In the genomic region with DNA sequence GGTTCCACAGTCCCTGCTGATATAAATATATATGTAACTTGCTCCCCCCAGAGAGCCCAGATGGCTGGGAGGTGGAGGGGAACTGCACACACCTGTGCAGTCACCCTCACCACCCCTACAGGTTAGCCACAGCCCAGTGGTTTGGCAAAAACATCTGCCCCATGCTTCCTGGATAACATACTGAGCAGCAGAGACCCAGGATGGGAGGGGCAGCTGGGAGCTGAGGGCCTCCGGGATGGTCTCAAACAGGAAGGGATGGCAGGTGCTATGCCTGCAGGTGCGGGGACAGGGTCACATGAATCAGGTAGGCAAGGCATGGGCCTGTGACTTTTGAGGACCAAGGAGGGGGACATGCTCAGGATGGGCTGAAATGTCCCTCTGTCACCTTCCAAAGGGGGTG, we compare ENCODE assay signal across 16 cellular contexts.
DNase-seq lines count a peak whose midpoint lies in the region; ATAC-seq, FAIRE-seq and TF ChIP-seq lines count a peak whose summit lies in the region.
"Had no signal": no experiment of that assay in that cellular context is flagged by ENCODE, and none has a peak within 500 bp of the region (broad histone marks: within the 10 kb centered on the region; RNA-seq: fewer than 3 reads in every experiment).

No MANE protein-coding gene starts in this region.

- no peak overlapping the region for H4K8ac ChIP-seq in H1 (ENCODE audit: extremely low read depth, insufficient read depth, low read length)

- no peak for TF ChIP-seq RAD21 in H1 (IDR thresholded peaks at IDR 0.05 in 1 of 2, conservative IDR thresholded peaks at IDR 0.05 in 1 of 2; ENCODE audit: low read depth in 2 of 2, low read length in 2 of 2)

- no peak overlapping the region for H2AFZ ChIP-seq in KMS-11 (ENCODE audit: low read depth)
- H2AFZ ChIP-seq in H1 (ENCODE audit: low read length): no peak overlapping the region

- H3K27me3 Mint-ChIP-seq in CD14-positive monocyte (ENCODE audit: low read depth in 3 of 3) (peaks cover 0 to 5% (median 3%) of the 10 kb centered on the region in 3 donors), endothelial cell (ENCODE audit: unreplicated experiment) (peaks cover 2% of the 10 kb centered on the region)
- H3K27me3 Mint-ChIP-seq: activated naive CD4-positive, alpha-beta T cell treated with anti-CD3 and anti-CD28 coated beads, Interleukin-2, amount 50 U/mL, for 24 hours had no signal

- H4K5ac ChIP-seq in H1 (ENCODE audit: insufficient read length, low read depth, low read length): no peak overlapping the region

- no peaks in the 10 kb centered on the region for H3K36me3 Mint-ChIP-seq in CD14-positive monocyte
- no peaks in the 10 kb centered on the region for H3K36me3 Mint-ChIP-seq in endothelial cell (ENCODE audit: low read depth, unreplicated experiment)
- H3K36me3 Mint-ChIP-seq: activated naive CD4-positive, alpha-beta T cell treated with anti-CD3 and anti-CD28 coated beads, Interleukin-2, amount 50 U/mL, for 24 hours; CD8-positive, alpha-beta T cell had no signal

- no peak overlapping the region for H2AK5ac ChIP-seq in H1 (ENCODE audit: low read depth, low read length)

- peak overlapping the region; percentile 36; the same call in 1 of the 2 replicates for H3K27ac ChIP-seq in KMS-11
- no peak overlapping the region for H3K27ac ChIP-seq in H1 (ENCODE audit: low read depth, low read length)

- intact Hi-C loops in CD14-positive monocyte (cut with micrococcal nuclease): no loop called here

- H3K56ac ChIP-seq in H1 (replicated peaks; ENCODE audit: insufficient read length, low read depth, low read length): no peak overlapping the region

- H3K9me3 ChIP-seq in H1 (ENCODE audit: insufficient read depth in 2 of 2, low read depth in 1 of 2, low read length in 1 of 2): no peaks in the 10 kb centered on the region
- H3K9me3 ChIP-seq: SK-N-SH had no signal

- no peak overlapping the region for H3K27ac Mint-ChIP-seq in CD14-positive monocyte
- no peak overlapping the region for H3K27ac Mint-ChIP-seq in endothelial cell (ENCODE audit: unreplicated experiment)
- H3K27ac Mint-ChIP-seq: activated naive CD4-positive, alpha-beta T cell treated with anti-CD3 and anti-CD28 coated beads, Interleukin-2, amount 50 U/mL, for 24 hours; CD8-positive, alpha-beta T cell had no signal

- H3K36me3 ChIP-seq in KMS-11 (ENCODE audit: insufficient read depth) (no peaks in the 10 kb centered on the region), H1 (ENCODE audit: control insufficient read depth in 2 of 4, insufficient read depth in 4 of 4, low read length in 3 of 4) (no peaks in the 10 kb centered on the region)

- DNase-seq in CD14-positive monocyte (ENCODE audit: low spot score) (peak; percentile 40), H1 (ENCODE audit: low read depth in 1 of 2, low spot score in 2 of 2) (no peak), endothelial cell (ENCODE audit: low spot score) (no peak)
- no peak for DNase-seq in stimulated activated CD4-positive, alpha-beta T cell treated with anti-CD3 and anti-CD28 coated beads, Interleukin-2, amount 100 ng/mL, for 24 hours
- DNase-seq in stimulated activated CD4-positive, alpha-beta T cell treated with anti-CD3 and anti-CD28 coated beads, Interleukin-12 subunit alpha, Interleukin-12 subunit beta, amount 100 ng/mL, for 4 hours: no peak
- DNase-seq: activated CD4-positive, alpha-beta T cell treated with anti-CD3 and anti-CD28 coated beads for 48 hours; CD8-positive, alpha-beta T cell; islet precursor cell; NCI-H446 treated with DMSO at 0.1 percent for 48 hours; SK-N-SH had no signal

- peaks cover 27% of the 10 kb centered on the region for H3K4me1 ChIP-seq in KMS-11 (ENCODE audit: low read depth, poor library complexity, severe bottlenecking)
- peaks cover 0 to 6% (median 2%) of the 10 kb centered on the region in 4 experiments; a peak in 3 of 7 replicates for H3K4me1 ChIP-seq in H1 (replicated peaks in 1 of 4; ENCODE audit: control insufficient read depth in 3 of 4, insufficient read depth in 4 of 4, low read length in 3 of 4)

- no peak overlapping the region for H2BK20ac ChIP-seq in H1 (ENCODE audit: low read length)

- TF ChIP-seq POLR2A in H1 (IDR thresholded peaks at IDR 0.05; ENCODE audit: control extremely low read depth in 1 of 2, low read depth in 2 of 2, low read length in 2 of 2): no peak

- H3K4me1 Mint-ChIP-seq in CD14-positive monocyte (peaks cover 17% of the 10 kb centered on the region), endothelial cell (ENCODE audit: unreplicated experiment) (peaks cover 4% of the 10 kb centered on the region)
- H3K4me1 Mint-ChIP-seq: activated naive CD4-positive, alpha-beta T cell treated with anti-CD3 and anti-CD28 coated beads, Interleukin-2, amount 50 U/mL, for 24 hours had no signal

- H3K4me3 Mint-ChIP-seq in CD14-positive monocyte: no peak overlapping the region
- H3K4me3 Mint-ChIP-seq in endothelial cell (ENCODE audit: unreplicated experiment): no peak overlapping the region
- H3K4me3 Mint-ChIP-seq: activated naive CD4-positive, alpha-beta T cell treated with anti-CD3 and anti-CD28 coated beads, Interleukin-2, amount 50 U/mL, for 24 hours; CD8-positive, alpha-beta T cell had no signal

- H3K27me3 ChIP-seq in KMS-11 (ENCODE audit: insufficient read depth, low read depth) (no peaks in the 10 kb centered on the region), H1 (replicated peaks in 1 of 4; ENCODE audit: control insufficient read depth in 3 of 4, extremely low read depth in 1 of 4, insufficient read depth in 3 of 4, low read length in 3 of 4) (no peaks in the 10 kb centered on the region)

- CTCF ChIA-PET in H1 (lab: Charles Lee; ENCODE audit: partially characterized antibody): interaction anchor here (0.8 to 1.6 kb wide), 5 partner anchors 11 to 132 kb away, joined by 3 to 8 read pairs (median 3); no protein-coding TSS in a partner anchor

- no peak overlapping the region for H2BK15ac ChIP-seq in H1 (ENCODE audit: low read length)

- no peak overlapping the region for H3K9ac ChIP-seq in KMS-11
- H3K9ac ChIP-seq in H1 (replicated peaks in 1 of 4; ENCODE audit: extremely low read depth in 1 of 4, low read depth in 3 of 4, low read length in 3 of 4): no peak overlapping the region
- H3K9ac ChIP-seq: SK-N-SH had no signal

- H3K4me2 ChIP-seq in KMS-11: peak overlapping the region; percentile 60; the same call in 1 of the 2 replicates
- no peak overlapping the region for H3K4me2 ChIP-seq in H1 (ENCODE audit: insufficient read depth in 1 of 2, low read depth in 2 of 2, low read length in 2 of 2)
- H3K4me2 ChIP-seq: SK-N-SH had no signal

- no peak overlapping the region for H2BK5ac ChIP-seq in H1 (ENCODE audit: low read depth, low read length)

- no peak overlapping the region for H3K4me3 ChIP-seq in KMS-11 (IDR thresholded peaks at IDR 0.05; ENCODE audit: insufficient read depth, low read depth, low read length)
- no peak overlapping the region for H3K4me3 ChIP-seq in H1 (ENCODE audit: extremely low read depth in 1 of 4, insufficient read depth in 2 of 4, low read depth in 3 of 4, low read length in 4 of 4)
- H3K4me3 ChIP-seq: coronary artery, K562 had no signal

- no peak overlapping the region for H3K18ac ChIP-seq in H1 (ENCODE audit: extremely low read depth, low read length)

- POLR2A ChIA-PET in H1 (lab: Charles Lee; ENCODE audit: partially characterized antibody): interaction anchor here (0.6 kb wide), 1 partner anchor 64 kb away, joined by 7 read pairs; no protein-coding TSS in a partner anchor

- no peak for FAIRE-seq in H1 (lab: Jason Lieb, UNC)
- FAIRE-seq: K562 had no signal

- no peak overlapping the region for H4K91ac ChIP-seq in H1 (replicated peaks; ENCODE audit: insufficient read length, low read length)

- peaks cover 1% of the 10 kb centered on the region; the same call in 1 of the 2 replicates for H3K23me2 ChIP-seq in H1 (ENCODE audit: low read depth, low read length)

- no peaks in the 10 kb centered on the region for H3K79me1 ChIP-seq in H1 (ENCODE audit: low read depth, low read length)

- no peak overlapping the region for H3K23ac ChIP-seq in H1 (ENCODE audit: insufficient read length)

- WGBS in H1 (ENCODE audit: extremely low coverage in 1 of 2, insufficient coverage in 1 of 2, insufficient read length in 1 of 2, insufficient replicate concordance in 2 of 2, low coverage in 1 of 2, low lambda C conversion rate in 2 of 2, missing lambda C conversion rate in 1 of 2), 2 experiments: 96% methylated on average over 2 of the region's 2 CpGs; no CpG with 5 or more reads in 1 of the 2 experiments

- TF ChIP-seq CTCF in CD14-positive monocyte (IDR thresholded peaks at IDR 0.05): no peak
- no peak for TF ChIP-seq CTCF in KMS-11 (conservative IDR thresholded peaks at IDR 0.05; ENCODE audit: low read depth, low read length)
- TF ChIP-seq CTCF in H1 (IDR thresholded peaks at IDR 0.05; ENCODE audit: control extremely low read depth in 1 of 3, insufficient read depth in 1 of 3, low read depth in 1 of 3, low read length in 3 of 3): no peak
- no peak for TF ChIP-seq CTCF in endothelial cell (IDR thresholded peaks at IDR 0.05; ENCODE audit: unreplicated experiment)

- no peak overlapping the region for H3K14ac ChIP-seq in H1 (ENCODE audit: insufficient read length)

- no peaks in the 10 kb centered on the region for H3K79me2 ChIP-seq in KMS-11 (ENCODE audit: insufficient read depth, low read depth)
- H3K79me2 ChIP-seq in H1 (ENCODE audit: control insufficient read depth in 1 of 2, insufficient read depth in 2 of 2, low read length in 2 of 2): no peaks in the 10 kb centered on the region

- H3K9me3 Mint-ChIP-seq in CD14-positive monocyte (peaks cover 0 to 5% (median 0%) of the 10 kb centered on the region in 7 donors), endothelial cell (ENCODE audit: unreplicated experiment) (no peaks in the 10 kb centered on the region)
- H3K9me3 Mint-ChIP-seq: activated naive CD4-positive, alpha-beta T cell treated with anti-CD3 and anti-CD28 coated beads, Interleukin-2, amount 50 U/mL, for 24 hours; CD8-positive, alpha-beta T cell had no signal

- no peak overlapping the region for H2BK120ac ChIP-seq in H1 (replicated peaks; ENCODE audit: low read depth, low read length)

- H4K20me1 ChIP-seq in KMS-11 (ENCODE audit: insufficient read depth): no peaks in the 10 kb centered on the region
- no peaks in the 10 kb centered on the region for H4K20me1 ChIP-seq in H1 (replicated peaks in 1 of 2; ENCODE audit: control insufficient read depth in 1 of 2, insufficient read depth in 2 of 2, low read length in 2 of 2)

- H2BK12ac ChIP-seq in H1 (ENCODE audit: low read depth, low read length): peak overlapping the region; percentile 60; the same call in 1 of the 2 replicates

- H3K4ac ChIP-seq in H1 (replicated peaks; ENCODE audit: insufficient read length, low read depth, low read length): no peak overlapping the region

- no peak for TF ChIP-seq EP300 in H1 (IDR thresholded peaks at IDR 0.05; ENCODE audit: borderline replicate concordance in 1 of 2, low read depth in 2 of 2, low read length in 2 of 2)

- ATAC-seq in GM19023 (IDR thresholded peaks at IDR 0.05; ENCODE audit: unreplicated experiment) (peak; percentile 58), GM21717 (IDR thresholded peaks at IDR 0.05; ENCODE audit: unreplicated experiment) (no peak)
- ATAC-seq: CD8-positive, alpha-beta T cell; K562 had no signal

TF ChIP-seq in H1, 55 proteins besides CTCF, POLR2A, EP300 and RAD21 (continues in another document):
- no peak for TF ChIP-seq MAFK (IDR thresholded peaks at IDR 0.05; ENCODE audit: low read depth, low read length)
- no peak for TF ChIP-seq CREB1 (IDR thresholded peaks at IDR 0.05)
- TF ChIP-seq BACH1 (IDR thresholded peaks at IDR 0.05; ENCODE audit: low read length): no peak
- no peak for TF ChIP-seq SP1 (IDR thresholded peaks at IDR 0.05; ENCODE audit: low read depth, low read length)
